Comparison of ENCODE assay signal across 1 cellular context in genomic region chr5:24142346-24142745, GRCh38.
TF ChIP-seq lines count a peak whose summit lies in the region.

No MANE protein-coding gene starts in this region.

TF ChIP-seq in SK-N-SH treated with all-trans-retinoic acid at 6 μM for 48 hours, 23 proteins besides CTCF, POLR2A, EP300 and RAD21 (continued from another document):
- TF ChIP-seq POU6F1 (CRISPR knock-in tag; IDR thresholded peaks at IDR 0.05; ENCODE audit: borderline replicate concordance, low read depth) (no peak), ZFP30 (CRISPR knock-in tag; IDR thresholded peaks at IDR 0.05) (no peak), ZNF565 (CRISPR knock-in tag; conservative IDR thresholded peaks at IDR 0.05; ENCODE audit: low read depth) (no peak), GLIS3 (CRISPR knock-in tag; IDR thresholded peaks at IDR 0.05) (no peak), ESRRG (CRISPR knock-in tag; IDR thresholded peaks at IDR 0.05) (no peak), TOX (CRISPR knock-in tag; IDR thresholded peaks at IDR 0.05; ENCODE audit: borderline replicate concordance) (no peak), ZNF70 (CRISPR knock-in tag; IDR thresholded peaks at IDR 0.05) (no peak), ZFP3 (CRISPR knock-in tag; IDR thresholded peaks at IDR 0.05) (no peak), CSRNP3 (CRISPR knock-in tag; IDR thresholded peaks at IDR 0.05) (no peak), PPARA (CRISPR knock-in tag; IDR thresholded peaks at IDR 0.05; ENCODE audit: borderline replicate concordance) (no peak), OSR1 (CRISPR knock-in tag; IDR thresholded peaks at IDR 0.05) (no peak), RARB (CRISPR knock-in tag; IDR thresholded peaks at IDR 0.05) (no peak)
